Comparison of ENCODE assay signal across 1 cellular context in genomic region chr1:67431156-67431765, GRCh38.
TF ChIP-seq lines count a peak whose summit lies in the region.

No MANE protein-coding gene starts in this region.

TF ChIP-seq in HepG2, 621 proteins besides CTCF, POLR2A, EP300 and RAD21 (continued from another document):
- TF ChIP-seq ZNF280D (CRISPR knock-in tag; IDR thresholded peaks at IDR 0.05), result no peak
- TF ChIP-seq ZNF780A (CRISPR knock-in tag; IDR thresholded peaks at IDR 0.05), result peak; percentile 26; the same call in 1 of the 2 replicates
- TF ChIP-seq ZNF800 (CRISPR knock-in tag; IDR thresholded peaks at IDR 0.05), result 0 out of 2 replicates have a peak, but pooled peaks have one; percentile 16
- 0 out of 2 replicates have a peak, but pooled peaks have one; percentile 0 for TF ChIP-seq ZNF275 (CRISPR knock-in tag; IDR thresholded peaks at IDR 0.05; ENCODE audit: borderline replicate concordance)
- no peak for TF ChIP-seq RELA (CRISPR knock-in tag; IDR thresholded peaks at IDR 0.05)
- TF ChIP-seq ZNF557 (CRISPR knock-in tag; IDR thresholded peaks at IDR 0.05), result 0 out of 2 replicates have a peak, but pooled peaks have one; percentile 11
- TF ChIP-seq ZEB1 (IDR thresholded peaks at IDR 0.05; ENCODE audit: insufficient replicate concordance, low read depth), result no peak
- TF ChIP-seq SP4 (CRISPR knock-in tag; IDR thresholded peaks at IDR 0.05), result peak; percentile 2; the same call in 1 of the 2 replicates
